In genomic region chr2:149020432-149020851, GRCh38 we compare ENCODE assay signal across 1 cellular context.
A peak's percentile ranks its signal among the peaks of the same experiment; 100 is the strongest.
TF ChIP-seq lines count a peak whose summit lies in the region.

No MANE protein-coding gene starts in this region.

TF ChIP-seq in HepG2, 621 proteins besides CTCF, POLR2A, EP300 and RAD21 (continued from another document and continues in another):
- TF ChIP-seq FOXO1 (CRISPR knock-in tag; IDR thresholded peaks at IDR 0.05) (peak; percentile 56), ZFP82 (CRISPR knock-in tag; IDR thresholded peaks at IDR 0.05; ENCODE audit: borderline replicate concordance) (no peak), ATF7 (IDR thresholded peaks at IDR 0.05) (no peak), ATF7 (CRISPR knock-in tag; IDR thresholded peaks at IDR 0.05) (peak; percentile 75; the same call in 1 of the 2 replicates), KAT8 (CRISPR knock-in tag; IDR thresholded peaks at IDR 0.05) (0 out of 2 replicates have a peak, but pooled peaks have one; percentile 30), SOX6 (IDR thresholded peaks at IDR 0.05) (no peak), SOX6 (CRISPR knock-in tag; IDR thresholded peaks at IDR 0.05) (peak; percentile 32; the same call in 1 of the 2 replicates), ZNF143 (CRISPR knock-in tag; IDR thresholded peaks at IDR 0.05) (no peak; the same call in 1 of the 2 replicates), MED1 (CRISPR knock-in tag; IDR thresholded peaks at IDR 0.05) (0 out of 2 replicates have a peak, but pooled peaks have one; percentile 20), HBP1 (CRISPR knock-in tag; IDR thresholded peaks at IDR 0.05; ENCODE audit: low read depth) (no peak), ZNF839 (CRISPR knock-in tag; IDR thresholded peaks at IDR 0.05; ENCODE audit: borderline replicate concordance) (no peak), GABPB1 (CRISPR knock-in tag; IDR thresholded peaks at IDR 0.05) (peak; percentile 44; the same call in 1 of the 2 replicates), MTERF4 (CRISPR knock-in tag; IDR thresholded peaks at IDR 0.05) (no peak), ZNF513 (CRISPR knock-in tag; conservative IDR thresholded peaks at IDR 0.05) (no peak), ZKSCAN1 (IDR thresholded peaks at IDR 0.05; ENCODE audit: low read length) (no peak), ZNF672 (CRISPR knock-in tag; IDR thresholded peaks at IDR 0.05) (no peak), HNRNPL (IDR thresholded peaks at IDR 0.05; ENCODE audit: low read depth, low read length) (no peak), FOXP1 (IDR thresholded peaks at IDR 0.05) (no peak), FOXP1 (CRISPR knock-in tag; IDR thresholded peaks at IDR 0.05) (peak; percentile 43; the same call in 1 of the 2 replicates), ZNF564 (CRISPR knock-in tag; IDR thresholded peaks at IDR 0.05) (peak; percentile 65; the same call in 1 of the 2 replicates), DR1 (CRISPR knock-in tag; IDR thresholded peaks at IDR 0.05) (no peak), TRIM22 (IDR thresholded peaks at IDR 0.05) (no peak), THAP11 (CRISPR knock-in tag; IDR thresholded peaks at IDR 0.05) (peak; percentile 42; the same call in 1 of the 2 replicates), CERS6 (CRISPR knock-in tag; IDR thresholded peaks at IDR 0.05) (no peak), KAT2B (IDR thresholded peaks at IDR 0.05; ENCODE audit: borderline replicate concordance, low read depth, low read length) (no peak), ZNF691 (CRISPR knock-in tag; IDR thresholded peaks at IDR 0.05; ENCODE audit: borderline replicate concordance, low read depth) (no peak), HMG20B (CRISPR knock-in tag; conservative IDR thresholded peaks at IDR 0.05) (0 out of 2 replicates have a peak, but pooled peaks have one; percentile 37), IRF9 (CRISPR knock-in tag; IDR thresholded peaks at IDR 0.05; ENCODE audit: borderline replicate concordance) (no peak), ZNF646 (CRISPR knock-in tag; IDR thresholded peaks at IDR 0.05) (0 out of 2 replicates have a peak, but pooled peaks have one; percentile 32), NR2F6 (IDR thresholded peaks at IDR 0.05) (no peak), NR2F6 (CRISPR knock-in tag; IDR thresholded peaks at IDR 0.05) (no peak), KMT2A (CRISPR knock-in tag; IDR thresholded peaks at IDR 0.05) (no peak), CEBPG (CRISPR knock-in tag; IDR thresholded peaks at IDR 0.05) (peak; percentile 92), ZFP41 (CRISPR knock-in tag; IDR thresholded peaks at IDR 0.05; ENCODE audit: borderline replicate concordance) (no peak)
- TF ChIP-seq, protein P1, sequence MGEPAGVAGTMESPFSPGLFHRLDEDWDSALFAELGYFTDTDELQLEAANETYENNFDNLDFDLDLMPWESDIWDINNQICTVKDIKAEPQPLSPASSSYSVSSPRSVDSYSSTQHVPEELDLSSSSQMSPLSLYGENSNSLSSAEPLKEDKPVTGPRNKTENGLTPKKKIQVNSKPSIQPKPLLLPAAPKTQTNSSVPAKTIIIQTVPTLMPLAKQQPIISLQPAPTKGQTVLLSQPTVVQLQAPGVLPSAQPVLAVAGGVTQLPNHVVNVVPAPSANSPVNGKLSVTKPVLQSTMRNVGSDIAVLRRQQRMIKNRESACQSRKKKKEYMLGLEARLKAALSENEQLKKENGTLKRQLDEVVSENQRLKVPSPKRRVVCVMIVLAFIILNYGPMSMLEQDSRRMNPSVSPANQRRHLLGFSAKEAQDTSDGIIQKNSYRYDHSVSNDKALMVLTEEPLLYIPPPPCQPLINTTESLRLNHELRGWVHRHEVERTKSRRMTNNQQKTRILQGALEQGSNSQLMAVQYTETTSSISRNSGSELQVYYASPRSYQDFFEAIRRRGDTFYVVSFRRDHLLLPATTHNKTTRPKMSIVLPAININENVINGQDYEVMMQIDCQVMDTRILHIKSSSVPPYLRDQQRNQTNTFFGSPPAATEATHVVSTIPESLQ (CRISPR knock-in tag; conservative IDR thresholded peaks at IDR 0.05): no peak
- TF ChIP-seq, protein P2, sequence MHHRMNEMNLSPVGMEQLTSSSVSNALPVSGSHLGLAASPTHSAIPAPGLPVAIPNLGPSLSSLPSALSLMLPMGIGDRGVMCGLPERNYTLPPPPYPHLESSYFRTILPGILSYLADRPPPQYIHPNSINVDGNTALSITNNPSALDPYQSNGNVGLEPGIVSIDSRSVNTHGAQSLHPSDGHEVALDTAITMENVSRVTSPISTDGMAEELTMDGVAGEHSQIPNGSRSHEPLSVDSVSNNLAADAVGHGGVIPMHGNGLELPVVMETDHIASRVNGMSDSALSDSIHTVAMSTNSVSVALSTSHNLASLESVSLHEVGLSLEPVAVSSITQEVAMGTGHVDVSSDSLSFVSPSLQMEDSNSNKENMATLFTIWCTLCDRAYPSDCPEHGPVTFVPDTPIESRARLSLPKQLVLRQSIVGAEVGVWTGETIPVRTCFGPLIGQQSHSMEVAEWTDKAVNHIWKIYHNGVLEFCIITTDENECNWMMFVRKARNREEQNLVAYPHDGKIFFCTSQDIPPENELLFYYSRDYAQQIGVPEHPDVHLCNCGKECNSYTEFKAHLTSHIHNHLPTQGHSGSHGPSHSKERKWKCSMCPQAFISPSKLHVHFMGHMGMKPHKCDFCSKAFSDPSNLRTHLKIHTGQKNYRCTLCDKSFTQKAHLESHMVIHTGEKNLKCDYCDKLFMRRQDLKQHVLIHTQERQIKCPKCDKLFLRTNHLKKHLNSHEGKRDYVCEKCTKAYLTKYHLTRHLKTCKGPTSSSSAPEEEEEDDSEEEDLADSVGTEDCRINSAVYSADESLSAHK (CRISPR knock-in tag; IDR thresholded peaks at IDR 0.05; ENCODE audit: borderline replicate concordance): no peak
- TF ChIP-seq, protein P3, sequence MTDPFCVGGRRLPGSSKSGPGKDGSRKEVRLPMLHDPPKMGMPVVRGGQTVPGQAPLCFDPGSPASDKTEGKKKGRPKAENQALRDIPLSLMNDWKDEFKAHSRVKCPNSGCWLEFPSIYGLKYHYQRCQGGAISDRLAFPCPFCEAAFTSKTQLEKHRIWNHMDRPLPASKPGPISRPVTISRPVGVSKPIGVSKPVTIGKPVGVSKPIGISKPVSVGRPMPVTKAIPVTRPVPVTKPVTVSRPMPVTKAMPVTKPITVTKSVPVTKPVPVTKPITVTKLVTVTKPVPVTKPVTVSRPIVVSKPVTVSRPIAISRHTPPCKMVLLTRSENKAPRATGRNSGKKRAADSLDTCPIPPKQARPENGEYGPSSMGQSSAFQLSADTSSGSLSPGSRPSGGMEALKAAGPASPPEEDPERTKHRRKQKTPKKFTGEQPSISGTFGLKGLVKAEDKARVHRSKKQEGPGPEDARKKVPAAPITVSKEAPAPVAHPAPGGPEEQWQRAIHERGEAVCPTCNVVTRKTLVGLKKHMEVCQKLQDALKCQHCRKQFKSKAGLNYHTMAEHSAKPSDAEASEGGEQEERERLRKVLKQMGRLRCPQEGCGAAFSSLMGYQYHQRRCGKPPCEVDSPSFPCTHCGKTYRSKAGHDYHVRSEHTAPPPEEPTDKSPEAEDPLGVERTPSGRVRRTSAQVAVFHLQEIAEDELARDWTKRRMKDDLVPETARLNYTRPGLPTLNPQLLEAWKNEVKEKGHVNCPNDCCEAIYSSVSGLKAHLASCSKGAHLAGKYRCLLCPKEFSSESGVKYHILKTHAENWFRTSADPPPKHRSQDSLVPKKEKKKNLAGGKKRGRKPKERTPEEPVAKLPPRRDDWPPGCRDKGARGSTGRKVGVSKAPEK (CRISPR knock-in tag; IDR thresholded peaks at IDR 0.05; ENCODE audit: borderline replicate concordance): no peak
